ENCODE assay signal across 10 cellular contexts in the genomic region with DNA sequence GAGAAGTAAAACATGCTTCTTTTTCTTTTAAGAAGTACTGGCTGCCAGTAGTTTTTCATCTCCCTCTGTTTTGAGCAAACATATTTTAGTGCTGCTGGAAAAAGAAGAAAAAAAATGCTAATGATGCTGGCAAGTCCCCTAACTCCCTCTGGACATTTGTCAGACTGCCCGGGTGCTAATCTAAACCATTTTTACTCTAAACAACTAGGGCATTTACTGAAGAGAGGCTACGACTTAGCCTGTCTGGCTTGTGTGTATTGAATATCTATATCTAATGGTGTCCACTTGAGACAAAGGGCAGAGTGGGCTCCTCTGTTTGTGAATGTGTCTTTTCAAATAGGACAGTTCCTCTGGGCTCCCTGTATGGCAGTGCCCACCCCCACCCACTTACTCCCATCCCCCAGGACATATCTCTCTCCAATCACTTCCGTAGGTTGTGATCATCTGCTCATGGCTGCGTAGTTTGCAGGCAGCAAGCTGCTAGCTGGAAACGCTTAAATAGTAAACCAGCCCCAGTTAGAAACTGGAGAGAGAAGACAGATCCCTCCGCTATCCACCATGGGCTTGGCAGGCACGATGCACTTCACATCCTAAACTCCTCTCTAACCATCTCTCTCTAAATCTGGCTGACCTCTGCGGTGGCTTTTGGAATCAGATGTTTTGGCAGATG. TPM values are rescaled to one million over a fixed set of nuclear protein-coding genes. Genes with fewer than 3 reads are reported as not detected.
DNase-seq lines count a peak whose midpoint lies in the region; ATAC-seq and TF ChIP-seq lines count a peak whose summit lies in the region.
"Had no signal": no experiment of that assay in that cellular context is flagged by ENCODE, and none has a peak within 500 bp of the region (broad histone marks: within the 10 kb centered on the region; RNA-seq: fewer than 3 reads in every experiment).

No MANE protein-coding gene starts in this region.

- H3K4me3 ChIP-seq in DND-41 (ENCODE audit: low read depth in 1 of 2, low read length in 2 of 2) (no peak overlapping the region), psoas muscle (peak overlapping the region; percentile 48)
- H3K4me3 ChIP-seq: cardiac muscle cell had no signal

- intact Hi-C loops in psoas muscle (cut with DNase I) (no loop called here), left colon (cut with DNase I, micrococcal nuclease) (no loop called here)

- H3K4me1 ChIP-seq in DND-41 (ENCODE audit: insufficient read depth, low read length), result peaks cover 24% of the 10 kb centered on the region
- H3K4me1 ChIP-seq in psoas muscle, result peaks cover 7% of the 10 kb centered on the region

- H3K9me3 ChIP-seq in DND-41 (ENCODE audit: insufficient read depth, low read length, severe bottlenecking) (no peaks in the 10 kb centered on the region), psoas muscle (no peaks in the 10 kb centered on the region)

- peak; percentile 11; the same call in 1 of the 3 replicates for ATAC-seq in DND-41 (ENCODE audit: insufficient read depth, low read depth)
- ATAC-seq in psoas muscle, result peak in 3 of 4 donors; percentile 17 to 60 (median 32)
- no peak for ATAC-seq in left colon

- H3K36me3 ChIP-seq in DND-41 (ENCODE audit: insufficient read depth, low read length), result peaks cover under 1% of the 10 kb centered on the region; the same call in 1 of the 2 replicates
- no peaks in the 10 kb centered on the region for H3K36me3 ChIP-seq in psoas muscle (ENCODE audit: insufficient read depth in 1 of 2, low read depth in 1 of 2)
- H3K36me3 ChIP-seq: cardiac muscle cell had no signal

- H3K79me2 ChIP-seq in DND-41 (ENCODE audit: insufficient read depth, low read length), result peaks cover 12% of the 10 kb centered on the region

- peaks cover 12% of the 10 kb centered on the region for H4K20me1 ChIP-seq in DND-41 (ENCODE audit: insufficient read depth, low read length)

- in situ Hi-C loops in GM13976 (cut with MboI; ENCODE audit: low sequenced_read_pairs, unreplicated experiment), result no loop called here

- no peak for TF ChIP-seq CTCF in DND-41 (IDR thresholded peaks at IDR 0.05; ENCODE audit: borderline replicate concordance, extremely low read depth, low read length, poor library complexity, severe bottlenecking)
- TF ChIP-seq CTCF in psoas muscle (IDR thresholded peaks at IDR 0.05), result no peak
- TF ChIP-seq CTCF in GM13976 (IDR thresholded peaks at IDR 0.05; ENCODE audit: borderline replicate concordance, control extremely low read depth, extremely low read depth, insufficient read depth, missing control alignments), result no peak

- H2AFZ ChIP-seq in DND-41 (ENCODE audit: low read depth, low read length), result no peak overlapping the region

- WGBS in psoas muscle, 3 donors, result 31 to 39% (median 38%) methylated on average over 8 of the region's 8 CpGs

- H3K27ac ChIP-seq in DND-41 (ENCODE audit: low read length) (peak overlapping the region; percentile 6), psoas muscle (peak overlapping the region; percentile 10)
- H3K27ac ChIP-seq: cardiac muscle cell had no signal

- H3K4me2 ChIP-seq in DND-41 (ENCODE audit: insufficient read depth, low read length), result peak overlapping the region; percentile 38

- H3K27me3 ChIP-seq in DND-41 (ENCODE audit: insufficient read depth, low read length, poor library complexity) (no peaks in the 10 kb centered on the region), psoas muscle (ENCODE audit: insufficient read depth in 3 of 3, low read length in 2 of 3) (no peaks in the 10 kb centered on the region)
- H3K27me3 ChIP-seq: cardiac muscle cell had no signal

- no peak for DNase-seq in DND-41
- DNase-seq in SHP77 (lab: John Stamatoyannopoulos, UW), result peak; percentile 51 to 76
- peak; percentile 75 for DNase-seq in fibroblast of peridontal ligament (ENCODE audit: extremely low read depth)
- DNase-seq in psoas muscle, result no peak
- no peak for DNase-seq in mesenteric fat pad (ENCODE audit: low spot score)
- DNase-seq in GM13976 (ENCODE audit: low spot score), result no peak
- DNase-seq in left colon, result no peak
- no peak for DNase-seq in activated CD8-positive, alpha-beta memory T cell treated with anti-CD3 and anti-CD28 coated beads for 24 hours
- DNase-seq: NCI-H1048 had no signal

- H3K9ac ChIP-seq in DND-41 (ENCODE audit: low read depth, low read length), result no peak overlapping the region

RNA-seq across cellular contexts. Expression of a gene that starts 58.4 kb away (rescaled TPM):
- 1 to 10 TPM in 3 of 4 donors, under 1 TPM in 1; 0.54 to 4.4 (median 2.7) TPM for total RNA-seq in psoas muscle
- polyA plus RNA-seq in psoas muscle, result 1 to 10 TPM in 1 of 3 donors, under 1 TPM in 2; 0.17 to 1.0 (median 0.32) TPM
- total RNA-seq in mesenteric fat pad, result 16.0 TPM
- total RNA-seq in left colon, result 10 to 100 TPM; 11.9 to 14.0 TPM
- total RNA-seq: cardiac muscle cell had no signal
- polyA plus RNA-seq: cardiac muscle cell had no signal

Comparison
In these comparisons a context has a peak if more than half of its experiments do, and no peak if none do; other contexts are left out.
1. DNase-seq: peak in SHP77 (2 of 2) and fibroblast of peridontal ligament (single experiment); none in DND-41 (single experiment), psoas muscle (0 of 2), mesenteric fat pad (single experiment), GM13976 (single experiment), left colon (0 of 2) and activated CD8-positive, alpha-beta memory T cell treated with anti-CD3 and anti-CD28 coated beads for 24 hours (single experiment).